Comparison of ENCODE assay signal across 14 cellular contexts in genomic region chrX:101079736-101080135, GRCh38. TPM values are rescaled to one million over a fixed set of nuclear protein-coding genes. Genes with fewer than 3 reads are reported as not detected.
A peak's percentile ranks its signal among the peaks of the same experiment; 100 is the strongest.
DNase-seq lines count a peak whose midpoint lies in the region; ATAC-seq and TF ChIP-seq lines count a peak whose summit lies in the region.
"Had no signal": no experiment of that assay in that cellular context is flagged by ENCODE, and none has a peak within 500 bp of the region (broad histone marks: within the 10 kb centered on the region; RNA-seq: fewer than 3 reads in every experiment).

No MANE protein-coding gene starts in this region.

- H3K9ac ChIP-seq in SK-N-SH: no peak overlapping the region; the same call in 1 of the 2 replicates
- no peak overlapping the region for H3K9ac ChIP-seq in neuronal stem cell (ENCODE audit: low read depth, low read length, poor library complexity)

- no peaks in the 10 kb centered on the region for H4K20me1 ChIP-seq in SK-N-SH (ENCODE audit: insufficient read depth)

- H3K23ac ChIP-seq in neuronal stem cell (ENCODE audit: low read depth, low read length, poor library complexity): no peak overlapping the region

- no peaks in the 10 kb centered on the region for H3K9me3 Mint-ChIP-seq in stimulated activated naive CD8-positive, alpha-beta T cell treated with anti-CD3 and anti-CD28 coated beads, Interleukin-15, amount 100 ng/mL, for 72 hours
- H3K9me3 Mint-ChIP-seq: dendritic cell treated with granulocyte-macrophage colony-stimulating factor and Interleukin-4, amounts not matched to agents 40 ng/mL and 50 ng/mL, for 4 days had no signal

- POLR2A ChIA-PET in AG04449 (lab: Yijun Ruan, JAX): no interaction called here
- POLR2A ChIA-PET in SK-N-SH (lab: Yijun Ruan, JAX): no interaction called here

- no peak for ATAC-seq in stimulated activated naive CD8-positive, alpha-beta T cell treated with anti-CD3 and anti-CD28 coated beads, Interleukin-15, amount 100 ng/mL, for 72 hours
- ATAC-seq: activated CD8-positive, alpha-beta T cell treated with anti-CD3 and anti-CD28 coated beads, Interleukin-2, amount 10 ng/mL, durations not matched to agents 7 days and 5 days; PC-3 had no signal

- no peaks in the 10 kb centered on the region for H3K79me2 ChIP-seq in SK-N-SH (ENCODE audit: insufficient read depth)

- no peak overlapping the region for H4K8ac ChIP-seq in neuronal stem cell (ENCODE audit: low read depth, low read length)

- no peak overlapping the region for H2BK12ac ChIP-seq in neuronal stem cell (ENCODE audit: low read length)

- no peak overlapping the region for H2AK5ac ChIP-seq in neuronal stem cell (ENCODE audit: low read depth, low read length)

- H3K9me3 ChIP-seq in SK-N-SH (no peaks in the 10 kb centered on the region), neuronal stem cell (replicated peaks in 1 of 2; ENCODE audit: control insufficient read depth in 2 of 2, insufficient read depth in 1 of 2, low read depth in 1 of 2, low read length in 2 of 2) (no peaks in the 10 kb centered on the region)

- peaks cover 9% of the 10 kb centered on the region for H3K4me1 Mint-ChIP-seq in stimulated activated naive CD8-positive, alpha-beta T cell treated with anti-CD3 and anti-CD28 coated beads, Interleukin-15, amount 100 ng/mL, for 72 hours

- no peak overlapping the region for H2BK120ac ChIP-seq in neuronal stem cell (ENCODE audit: low read depth, low read length)

- H3K27me3 Mint-ChIP-seq in stimulated activated naive CD8-positive, alpha-beta T cell treated with anti-CD3 and anti-CD28 coated beads, Interleukin-15, amount 100 ng/mL, for 72 hours: peaks cover 29% of the 10 kb centered on the region

- H3K27ac Mint-ChIP-seq in stimulated activated naive CD8-positive, alpha-beta T cell treated with anti-CD3 and anti-CD28 coated beads, Interleukin-15, amount 100 ng/mL, for 72 hours: no peak overlapping the region
- H3K27ac Mint-ChIP-seq: activated CD8-positive, alpha-beta T cell treated with anti-CD3 and anti-CD28 coated beads, Interleukin-2, amount 10 ng/mL, durations not matched to agents 7 days and 5 days; dendritic cell treated with granulocyte-macrophage colony-stimulating factor and Interleukin-4, amounts not matched to agents 40 ng/mL and 50 ng/mL, for 4 days had no signal

- H3K4me2 ChIP-seq in SK-N-SH (peak overlapping the region; percentile 62; the same call in 1 of the 2 replicates), neuronal stem cell (ENCODE audit: insufficient read depth, low read length, poor library complexity, severe bottlenecking) (peak overlapping the region; percentile 62)

- H2AFZ ChIP-seq in SK-N-SH (ENCODE audit: low read depth) (no peak overlapping the region), neuronal stem cell (ENCODE audit: low read length) (peak overlapping the region; percentile 96)

- no peak overlapping the region for H4K91ac ChIP-seq in neuronal stem cell (ENCODE audit: low read depth, low read length, poor library complexity)

- H3K27ac ChIP-seq in SK-N-SH (ENCODE audit: low read depth in 2 of 2, low read length in 1 of 2) (no peak overlapping the region), neuronal stem cell (replicated peaks; ENCODE audit: low read length) (no peak overlapping the region)

- CTCF ChIA-PET in AG04449 (lab: Yijun Ruan, JAX) (no interaction called here), SK-N-SH (lab: Yijun Ruan, JAX) (no interaction called here)

- 57% methylated on average over 7 of the region's 7 CpGs for WGBS in SK-N-SH (ENCODE audit: low lambda C conversion rate)
- no CpG with 5 or more reads among the region's 7 CpGs for WGBS in neuronal stem cell (ENCODE audit: extremely low coverage in 2 of 2, insufficient read length in 2 of 2, insufficient replicate concordance in 1 of 2), 2 donors

- H2BK5ac ChIP-seq in neuronal stem cell (ENCODE audit: low read length): no peak overlapping the region

- H3K18ac ChIP-seq in neuronal stem cell (ENCODE audit: low read length): no peak overlapping the region

- H3K36me3 ChIP-seq in SK-N-SH (replicated peaks in 1 of 2; ENCODE audit: control insufficient read depth in 1 of 2, insufficient read depth in 2 of 2, low read length in 1 of 2) (no peaks in the 10 kb centered on the region), neuronal stem cell (replicated peaks in 1 of 2; ENCODE audit: control insufficient read depth in 2 of 2, insufficient read depth in 2 of 2, low read length in 2 of 2) (no peaks in the 10 kb centered on the region)

- peaks cover 3% of the 10 kb centered on the region for H3F3A ChIP-seq in SK-N-SH (replicated peaks; ENCODE audit: insufficient read depth)

- no peaks in the 10 kb centered on the region for H3K9me2 ChIP-seq in SK-N-SH

- no peak overlapping the region for H2BK15ac ChIP-seq in neuronal stem cell (ENCODE audit: low read length)

- H3K4ac ChIP-seq in neuronal stem cell (ENCODE audit: low read length): no peak overlapping the region

- H3K4me3 ChIP-seq in AG04449 (ENCODE audit: low read depth, low read length) (peak overlapping the region; percentile 56), SK-N-SH (ENCODE audit: low read depth in 2 of 2, low read length in 1 of 2) (peak overlapping the region; percentile 60 to 64; a peak in 2 of 4 replicates), fibroblast of pulmonary artery (replicated peaks; ENCODE audit: low read depth, low read length) (peak overlapping the region; percentile 55), neuronal stem cell (ENCODE audit: low read length in 2 of 2) (peak overlapping the region; percentile 64 to 66)

- H3K27me3 ChIP-seq in SK-N-SH (ENCODE audit: insufficient read depth) (no peaks in the 10 kb centered on the region; the same call in 1 of the 2 replicates), neuronal stem cell (ENCODE audit: control insufficient read depth in 3 of 3, insufficient read depth in 3 of 3, low read depth in 1 of 3, low read length in 3 of 3) (no peaks in the 10 kb centered on the region)

- H3K14ac ChIP-seq in neuronal stem cell (ENCODE audit: low read length): no peak overlapping the region

- H3K79me1 ChIP-seq in neuronal stem cell (ENCODE audit: low read depth, low read length): peaks cover 1% of the 10 kb centered on the region

- DNase-seq in AG04449 (ENCODE audit: low read depth, low spot score) (no peak), SK-N-SH (no peak), fibroblast of pulmonary artery (ENCODE audit: low read depth) (no peak), neuronal stem cell (ENCODE audit: low spot score) (no peak), CD1c-positive myeloid dendritic cell (ENCODE audit: extremely low spot score) (no peak), amniotic stem cell (lab: John Stamatoyannopoulos, UW) (no peak), GM19240 (ENCODE audit: insufficient read length, low spot score) (no peak)
- DNase-seq in stimulated activated naive CD8-positive, alpha-beta T cell treated with anti-CD3 and anti-CD28 coated beads, Interleukin-15, amount 100 ng/mL, for 72 hours: no peak
- DNase-seq: activated CD8-positive, alpha-beta T cell treated with anti-CD3 and anti-CD28 coated beads, Interleukin-2, amount 10 ng/mL, durations not matched to agents 7 days and 5 days; activated naive CD4-positive, alpha-beta T cell treated with Interleukin-2 at 50 U/mL for 16 hours; NCI-H2171; PC-3; T-helper 9 cell had no signal

- TF ChIP-seq CTCF in AG04449 (IDR thresholded peaks at IDR 0.05; ENCODE audit: insufficient read depth, low read length, missing control alignments): no peak
- no peak for TF ChIP-seq CTCF in SK-N-SH (IDR thresholded peaks at IDR 0.05)
- TF ChIP-seq CTCF in fibroblast of pulmonary artery (IDR thresholded peaks at IDR 0.05; ENCODE audit: low read length, missing control alignments): no peak

- H3K4me1 ChIP-seq in SK-N-SH (ENCODE audit: control insufficient read depth in 1 of 2, insufficient read depth in 2 of 2, low read depth in 1 of 2, low read length in 1 of 2) (peaks cover 0 to 8% of the 10 kb centered on the region in 2 experiments; a peak in 1 of 4 replicates), neuronal stem cell (ENCODE audit: control insufficient read depth in 2 of 2, insufficient read depth in 1 of 2, low read depth in 1 of 2, low read length in 2 of 2) (peaks cover 6% of the 10 kb centered on the region in 2 donors)

- no peak for TF ChIP-seq EP300 in SK-N-SH (IDR thresholded peaks at IDR 0.05; ENCODE audit: borderline replicate concordance in 1 of 2, low read depth in 1 of 2, low read length in 1 of 2)

- no peak for TF ChIP-seq RAD21 in SK-N-SH (IDR thresholded peaks at IDR 0.05; ENCODE audit: low read length)

- no peak overlapping the region for H3K4me3 Mint-ChIP-seq in stimulated activated naive CD8-positive, alpha-beta T cell treated with anti-CD3 and anti-CD28 coated beads, Interleukin-15, amount 100 ng/mL, for 72 hours
- H3K4me3 Mint-ChIP-seq: activated CD8-positive, alpha-beta T cell treated with anti-CD3 and anti-CD28 coated beads, Interleukin-2, amount 10 ng/mL, durations not matched to agents 7 days and 5 days; dendritic cell treated with granulocyte-macrophage colony-stimulating factor and Interleukin-4, amounts not matched to agents 40 ng/mL and 50 ng/mL, for 4 days had no signal

TF ChIP-seq in SK-N-SH, 30 proteins besides CTCF, POLR2A, EP300 and RAD21 (continues in another document):
- TF ChIP-seq GABPA (IDR thresholded peaks at IDR 0.05; ENCODE audit: low read depth) (no peak), GATA2 (CRISPR knock-in tag; IDR thresholded peaks at IDR 0.05) (no peak), MEF2A (IDR thresholded peaks at IDR 0.05; ENCODE audit: borderline replicate concordance, low read depth) (no peak), NFIC (IDR thresholded peaks at IDR 0.05; ENCODE audit: borderline replicate concordance) (no peak), MAX (IDR thresholded peaks at IDR 0.05; ENCODE audit: low read depth) (no peak)

RNA-seq across cellular contexts. Expression of gene TMEM35A, which starts 1.1 kb away (rescaled TPM):
- 5.6 and 6.6 TPM in 2 replicates for polyA plus RNA-seq in SK-N-SH (2012; rRNA removed)
- 6.6 and 6.9 TPM in 2 replicates for polyA plus RNA-seq in SK-N-SH (2012; cell fraction: cytosol; rRNA removed)
- 1.5 and 2.4 TPM in 2 replicates for polyA plus RNA-seq in SK-N-SH (2012; cell fraction: nucleus; rRNA removed)
- 13.2 TPM for polyA plus RNA-seq in neuronal stem cell (2013, experiment 1 of 2)
- polyA plus RNA-seq in neuronal stem cell (2013, experiment 2 of 2): 14.1 TPM

RNA-seq across cellular contexts. Expression of gene CENPI, which starts 18.3 kb away (rescaled TPM):
- 2.4 and 2.6 TPM in 2 replicates for polyA plus RNA-seq in SK-N-SH (2012; rRNA removed)
- 2.5 and 3.3 TPM in 2 replicates for polyA plus RNA-seq in SK-N-SH (2012; cell fraction: cytosol; rRNA removed)
- polyA plus RNA-seq in SK-N-SH (2012; cell fraction: nucleus; rRNA removed): 2.7 and 4.0 TPM in 2 replicates
- polyA plus RNA-seq in neuronal stem cell (2013, experiment 1 of 2): 12.5 TPM
- polyA plus RNA-seq in neuronal stem cell (2013, experiment 2 of 2): 13.4 TPM

RNA-seq across cellular contexts. Expression of gene TRMT2B, which starts 27.8 kb away (rescaled TPM):
- 7.2 and 8.2 TPM in 2 replicates for polyA plus RNA-seq in SK-N-SH (2012; rRNA removed)
- 6.6 and 6.8 TPM in 2 replicates for polyA plus RNA-seq in SK-N-SH (2012; cell fraction: cytosol; rRNA removed)
- 7.0 and 12.2 TPM in 2 replicates for polyA plus RNA-seq in SK-N-SH (2012; cell fraction: nucleus; rRNA removed)
- 5.8 TPM for polyA plus RNA-seq in neuronal stem cell (2013, experiment 1 of 2)
- polyA plus RNA-seq in neuronal stem cell (2013, experiment 2 of 2): 6.0 TPM
